Comparison of ENCODE assay signal across 1 cellular context in genomic region chr12:4243098-4243795, GRCh38.
TF ChIP-seq lines count a peak whose summit lies in the region.

No MANE protein-coding gene starts in this region.

TF ChIP-seq in H1, 55 proteins besides CTCF, POLR2A, EP300 and RAD21:
- TF ChIP-seq SRF (IDR thresholded peaks at IDR 0.05; ENCODE audit: low read depth, low read length), result no peak
- TF ChIP-seq CBX5 (IDR thresholded peaks at IDR 0.05; ENCODE audit: low read depth, low read length), result no peak
- no peak for TF ChIP-seq CHD7 (IDR thresholded peaks at IDR 0.05; ENCODE audit: insufficient replicate concordance, low read length)
- no peak for TF ChIP-seq SP1 (IDR thresholded peaks at IDR 0.05; ENCODE audit: low read depth, low read length)
- TF ChIP-seq NANOG (IDR thresholded peaks at IDR 0.05; ENCODE audit: insufficient read depth, low read depth, low read length, poor library complexity, severe bottlenecking), result no peak
- no peak for TF ChIP-seq PHF8 (conservative IDR thresholded peaks at IDR 0.05; ENCODE audit: low read depth, low read length)
- no peak for TF ChIP-seq SIN3A (conservative IDR thresholded peaks at IDR 0.05 in 1 of 2, IDR thresholded peaks at IDR 0.05 in 1 of 2; ENCODE audit: low read depth in 1 of 2, low read length in 2 of 2)
- TF ChIP-seq BCL11A (IDR thresholded peaks at IDR 0.05; ENCODE audit: low read depth in 2 of 2, low read length in 2 of 2), result no peak
- TF ChIP-seq RFX5 (IDR thresholded peaks at IDR 0.05; ENCODE audit: borderline replicate concordance, low read depth, low read length), result no peak
- TF ChIP-seq GTF2F1 (IDR thresholded peaks at IDR 0.05; ENCODE audit: borderline replicate concordance, low read depth, low read length), result no peak
- no peak for TF ChIP-seq RNF2 (IDR thresholded peaks at IDR 0.05; ENCODE audit: borderline replicate concordance, low read depth, low read length, missing control alignments, poor library complexity, severe bottlenecking)
- TF ChIP-seq SP4 (IDR thresholded peaks at IDR 0.05; ENCODE audit: low read length), result no peak
- no peak for TF ChIP-seq BACH1 (IDR thresholded peaks at IDR 0.05; ENCODE audit: low read length)
- no peak for TF ChIP-seq TAF1 (IDR thresholded peaks at IDR 0.05; ENCODE audit: low read depth, low read length)
- TF ChIP-seq SUZ12 (IDR thresholded peaks at IDR 0.05; ENCODE audit: low read length), result no peak
- TF ChIP-seq TEAD4 (IDR thresholded peaks at IDR 0.05; ENCODE audit: low read depth, low read length), result no peak
- TF ChIP-seq FOSL1 (IDR thresholded peaks at IDR 0.05; ENCODE audit: insufficient read depth, low read depth, low read length), result no peak
- TF ChIP-seq BRCA1 (IDR thresholded peaks at IDR 0.05; ENCODE audit: low read depth, low read length), result no peak
